1 cellular context compared by ENCODE assay signal in genomic region chr7:80224416-80224815, GRCh38.
TF ChIP-seq lines count a peak whose summit lies in the region.

No MANE protein-coding gene starts in this region.

TF ChIP-seq in GM23338, 12 proteins besides CTCF, POLR2A, EP300 and RAD21 (continued from another document):
- TF ChIP-seq, protein P1, sequence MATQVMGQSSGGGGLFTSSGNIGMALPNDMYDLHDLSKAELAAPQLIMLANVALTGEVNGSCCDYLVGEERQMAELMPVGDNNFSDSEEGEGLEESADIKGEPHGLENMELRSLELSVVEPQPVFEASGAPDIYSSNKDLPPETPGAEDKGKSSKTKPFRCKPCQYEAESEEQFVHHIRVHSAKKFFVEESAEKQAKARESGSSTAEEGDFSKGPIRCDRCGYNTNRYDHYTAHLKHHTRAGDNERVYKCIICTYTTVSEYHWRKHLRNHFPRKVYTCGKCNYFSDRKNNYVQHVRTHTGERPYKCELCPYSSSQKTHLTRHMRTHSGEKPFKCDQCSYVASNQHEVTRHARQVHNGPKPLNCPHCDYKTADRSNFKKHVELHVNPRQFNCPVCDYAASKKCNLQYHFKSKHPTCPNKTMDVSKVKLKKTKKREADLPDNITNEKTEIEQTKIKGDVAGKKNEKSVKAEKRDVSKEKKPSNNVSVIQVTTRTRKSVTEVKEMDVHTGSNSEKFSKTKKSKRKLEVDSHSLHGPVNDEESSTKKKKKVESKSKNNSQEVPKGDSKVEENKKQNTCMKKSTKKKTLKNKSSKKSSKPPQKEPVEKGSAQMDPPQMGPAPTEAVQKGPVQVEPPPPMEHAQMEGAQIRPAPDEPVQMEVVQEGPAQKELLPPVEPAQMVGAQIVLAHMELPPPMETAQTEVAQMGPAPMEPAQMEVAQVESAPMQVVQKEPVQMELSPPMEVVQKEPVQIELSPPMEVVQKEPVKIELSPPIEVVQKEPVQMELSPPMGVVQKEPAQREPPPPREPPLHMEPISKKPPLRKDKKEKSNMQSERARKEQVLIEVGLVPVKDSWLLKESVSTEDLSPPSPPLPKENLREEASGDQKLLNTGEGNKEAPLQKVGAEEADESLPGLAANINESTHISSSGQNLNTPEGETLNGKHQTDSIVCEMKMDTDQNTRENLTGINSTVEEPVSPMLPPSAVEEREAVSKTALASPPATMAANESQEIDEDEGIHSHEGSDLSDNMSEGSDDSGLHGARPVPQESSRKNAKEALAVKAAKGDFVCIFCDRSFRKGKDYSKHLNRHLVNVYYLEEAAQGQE (IDR thresholded peaks at IDR 0.05; ENCODE audit: unreplicated experiment): no peak
- TF ChIP-seq ETS1 (IDR thresholded peaks at IDR 0.05): no peak
- TF ChIP-seq EZH2phosphoT487 (IDR thresholded peaks at IDR 0.05; ENCODE audit: unreplicated experiment): no peak
- TF ChIP-seq ZNF331 (CRISPR knock-in tag; IDR thresholded peaks at IDR 0.05; ENCODE audit: low read depth): no peak
TF ChIP-seq in GM23338: peak in this region for 0.
